Comparison of ENCODE assay signal across 8 cellular contexts in genomic region chr12:52582971-52583456, GRCh38. TPM values are rescaled to one million over a fixed set of nuclear protein-coding genes. Genes with fewer than 3 reads are reported as not detected.
A peak's percentile ranks its signal among the peaks of the same experiment; 100 is the strongest.
DNase-seq lines count a peak whose midpoint lies in the region; FAIRE-seq lines count a peak whose summit lies in the region.

No MANE protein-coding gene starts in this region.

- DNase-seq in A172 (ENCODE audit: low spot score) (peak; percentile 59), GM18507 (ENCODE audit: extremely low spot score, insufficient read length, low read depth) (peak; percentile 30), NCI-H2171 (lab: John Stamatoyannopoulos, UW) (peak; percentile 82), cerebellar cortex (ENCODE audit: low spot score) (peak; percentile 34), kidney glomerular epithelial cell (lab: John Stamatoyannopoulos, UW) (peak; percentile 65), GF-D8 (lab: John Stamatoyannopoulos, UW) (no peak)
- DNase-seq in activated CD4-positive, alpha-beta T cell treated with anti-CD3 and anti-CD28 coated beads for 24 hours (ENCODE audit: low read depth in 2 of 2): peak; percentile 44 to 52
- DNase-seq in stimulated activated CD4-positive, alpha-beta T cell treated with anti-CD3 and anti-CD28 coated beads, Interleukin-2, amount 100 ng/mL, for 4 hours (ENCODE audit: low read depth): peak; percentile 44

- FAIRE-seq in GM18507 (lab: Jason Lieb, UNC): no peak

RNA-seq across cellular contexts. Expression of gene KRT74, which starts 9.4 kb away (rescaled TPM):
- total RNA-seq in A172 (2014; rRNA removed; shearing (Covaris generic)): 0.43 TPM in 1 of 2 replicates, not detected in the other

RNA-seq across cellular contexts. Expression of gene KRT72, which starts 18.2 kb away (rescaled TPM):
- not detected in 2 replicates for total RNA-seq in A172 (2014; rRNA removed; shearing (Covaris generic))

RNA-seq across cellular contexts. Expression of gene KRT71, which starts 30.1 kb away (rescaled TPM):
- total RNA-seq in A172 (2014; rRNA removed; shearing (Covaris generic)): not detected in 2 replicates

RNA-seq across cellular contexts. Expression of gene KRT73, which starts 35.3 kb away (rescaled TPM):
- total RNA-seq in A172 (2014; rRNA removed; shearing (Covaris generic)): not detected in 2 replicates
